Comparison of ENCODE assay signal across 21 cellular contexts in genomic region chr14:86501611-86502010, GRCh38.
DNase-seq lines count a peak whose midpoint lies in the region; ATAC-seq and TF ChIP-seq lines count a peak whose summit lies in the region.
"Had no signal": no experiment of that assay in that cellular context is flagged by ENCODE, and none has a peak within 500 bp of the region (broad histone marks: within the 10 kb centered on the region; RNA-seq: fewer than 3 reads in every experiment).

No MANE protein-coding gene starts in this region.

- H3K36me3 Mint-ChIP-seq in CD4-positive, alpha-beta T cell (ENCODE audit: low read depth) = no peaks in the 10 kb centered on the region
- peaks cover 1% of the 10 kb centered on the region for H3K36me3 Mint-ChIP-seq in central memory CD8-positive, alpha-beta T cell (ENCODE audit: insufficient read depth)
- H3K36me3 Mint-ChIP-seq: activated naive CD4-positive, alpha-beta T cell treated with anti-CD3 and anti-CD28 coated beads, Interleukin-2, amount 10 ng/mL, durations not matched to agents 7 days and 5 days; CD14-positive monocyte had no signal

- H3K79me2 ChIP-seq in KMS-11 (ENCODE audit: insufficient read depth, low read depth) (no peaks in the 10 kb centered on the region), OCI-LY1 (ENCODE audit: insufficient read depth, low read length) (no peaks in the 10 kb centered on the region)

- H3K4me3 ChIP-seq in KMS-11 (IDR thresholded peaks at IDR 0.05; ENCODE audit: insufficient read depth, low read depth, low read length) (no peak overlapping the region), OCI-LY1 (ENCODE audit: low read depth, low read length, poor library complexity, severe bottlenecking) (no peak overlapping the region)
- H3K4me3 ChIP-seq: left lung, prostate gland had no signal

- in situ Hi-C loops in ACHN (cut with HindIII; ENCODE audit: low pct_ligation_motif_present, low pct_unique_long_range_greater_than_20kb, low sequenced_read_pairs) = no loop called here

- H3K27me3 Mint-ChIP-seq in CD4-positive, alpha-beta T cell = no peaks in the 10 kb centered on the region
- H3K27me3 Mint-ChIP-seq in central memory CD8-positive, alpha-beta T cell = no peaks in the 10 kb centered on the region
- H3K27me3 Mint-ChIP-seq: activated CD4-positive, alpha-beta memory T cell treated with anti-CD3 and anti-CD28 coated beads, Interleukin-2, amount 10 ng/mL, durations not matched to agents 7 days and 5 days; activated naive CD4-positive, alpha-beta T cell treated with anti-CD3 and anti-CD28 coated beads, Interleukin-2, amount 10 ng/mL, durations not matched to agents 7 days and 5 days; activated T-cell treated with anti-CD3 and anti-CD28 coated beads, Interleukin-2, amount 50 U/mL, for 24 hours had no signal

- no peaks in the 10 kb centered on the region; the same call in 1 of the 2 replicates for H3K9me2 ChIP-seq in OCI-LY1 (ENCODE audit: low read depth, low read length)

- POLR2A ChIA-PET in CD4-positive, alpha-beta T cell (lab: Charles Lee) = no interaction called here

- H3K4me1 Mint-ChIP-seq in CD4-positive, alpha-beta T cell (ENCODE audit: low read depth) = peaks cover 22% of the 10 kb centered on the region
- H3K4me1 Mint-ChIP-seq in central memory CD8-positive, alpha-beta T cell = no peaks in the 10 kb centered on the region
- H3K4me1 Mint-ChIP-seq: neural crest cell had no signal

- no peaks in the 10 kb centered on the region for H4K20me1 ChIP-seq in KMS-11 (ENCODE audit: insufficient read depth)
- H4K20me1 ChIP-seq in OCI-LY1 (ENCODE audit: insufficient read depth, low read length) = no peaks in the 10 kb centered on the region

- H3K27ac Mint-ChIP-seq in CD4-positive, alpha-beta T cell = no peak overlapping the region
- H3K27ac Mint-ChIP-seq in central memory CD8-positive, alpha-beta T cell (ENCODE audit: low read depth) = no peak overlapping the region
- H3K27ac Mint-ChIP-seq: activated CD4-positive, alpha-beta memory T cell treated with anti-CD3 and anti-CD28 coated beads, Interleukin-2, amount 10 ng/mL, durations not matched to agents 7 days and 5 days; activated naive CD4-positive, alpha-beta T cell treated with anti-CD3 and anti-CD28 coated beads, Interleukin-2, amount 10 ng/mL, durations not matched to agents 7 days and 5 days; activated T-cell treated with anti-CD3 and anti-CD28 coated beads, Interleukin-2, amount 50 U/mL, for 24 hours; CD14-positive monocyte had no signal

- peak; percentile 29 for ATAC-seq in CD4-positive, alpha-beta T cell (ENCODE audit: poor library complexity)
- ATAC-seq in central memory CD8-positive, alpha-beta T cell (replicated peaks; ENCODE audit: extremely low read depth, poor library complexity, severe bottlenecking) = peak; percentile 24
- no peak for ATAC-seq in HG03378 (IDR thresholded peaks at IDR 0.05; ENCODE audit: unreplicated experiment)
- ATAC-seq in HG03139 (IDR thresholded peaks at IDR 0.05; ENCODE audit: unreplicated experiment) = no peak
- ATAC-seq: left lung had no signal

- no peaks in the 10 kb centered on the region for H3K9me3 ChIP-seq in CD4-positive, alpha-beta T cell (ENCODE audit: control insufficient read depth, low read length)
- no peaks in the 10 kb centered on the region for H3K9me3 ChIP-seq in OCI-LY1 (ENCODE audit: low read length)
- H3K9me3 ChIP-seq: prostate gland had no signal

- no peak for DNase-seq in CD4-positive, alpha-beta T cell
- no peak for DNase-seq in central memory CD8-positive, alpha-beta T cell (ENCODE audit: low spot score in 2 of 2)
- no peak for DNase-seq in effector CD8-positive, alpha-beta T cell (lab: John Stamatoyannopoulos, UW)
- DNase-seq in ACHN = no peak
- DNase-seq: activated CD4-positive, alpha-beta memory T cell treated with anti-CD3 and anti-CD28 coated beads, Interleukin-2, amount 10 ng/mL, durations not matched to agents 7 days and 5 days; activated naive CD4-positive, alpha-beta T cell treated with anti-CD3 and anti-CD28 coated beads, Interleukin-2, amount 10 ng/mL, durations not matched to agents 7 days and 5 days; activated T-cell treated with anti-CD3 and anti-CD28 coated beads, Interleukin-2, amount 50 U/mL, for 24 hours; anterior cingulate cortex; DMS53; left lung; midbrain; NCI-H146; stimulated activated CD4-positive, alpha-beta T cell treated with anti-CD3 and anti-CD28 coated beads, Interleukin-4, amount 100 ng/mL, for 24 hours; WERI-Rb-1 had no signal

- no peak overlapping the region for H3K4me3 Mint-ChIP-seq in CD4-positive, alpha-beta T cell
- no peak overlapping the region for H3K4me3 Mint-ChIP-seq in central memory CD8-positive, alpha-beta T cell
- H3K4me3 Mint-ChIP-seq: activated CD4-positive, alpha-beta memory T cell treated with anti-CD3 and anti-CD28 coated beads, Interleukin-2, amount 10 ng/mL, durations not matched to agents 7 days and 5 days; activated naive CD4-positive, alpha-beta T cell treated with anti-CD3 and anti-CD28 coated beads, Interleukin-2, amount 10 ng/mL, durations not matched to agents 7 days and 5 days; activated T-cell treated with anti-CD3 and anti-CD28 coated beads, Interleukin-2, amount 50 U/mL, for 24 hours; CD14-positive monocyte; neural crest cell had no signal

- peaks cover 2% of the 10 kb centered on the region for H3K9me3 Mint-ChIP-seq in CD4-positive, alpha-beta T cell
- H3K9me3 Mint-ChIP-seq in central memory CD8-positive, alpha-beta T cell = peaks cover 22% of the 10 kb centered on the region
- H3K9me3 Mint-ChIP-seq: activated naive CD4-positive, alpha-beta T cell treated with anti-CD3 and anti-CD28 coated beads, Interleukin-2, amount 10 ng/mL, durations not matched to agents 7 days and 5 days; activated T-cell treated with anti-CD3 and anti-CD28 coated beads, Interleukin-2, amount 50 U/mL, for 24 hours; neural crest cell had no signal

- no peak for TF ChIP-seq CTCF in CD4-positive, alpha-beta T cell (IDR thresholded peaks at IDR 0.05)
- TF ChIP-seq CTCF in KMS-11 (conservative IDR thresholded peaks at IDR 0.05; ENCODE audit: low read depth, low read length) (no peak), OCI-LY1 (IDR thresholded peaks at IDR 0.05; ENCODE audit: low read length) (no peak)

- intact Hi-C loops in CD4-positive, alpha-beta T cell (cut with DNase I, micrococcal nuclease) = no loop called here

- H3K4me1 ChIP-seq in KMS-11 (ENCODE audit: low read depth, poor library complexity, severe bottlenecking) (peaks cover 11% of the 10 kb centered on the region), OCI-LY1 (ENCODE audit: insufficient read depth, low read length, severe bottlenecking) (no peaks in the 10 kb centered on the region)
- H3K4me1 ChIP-seq: left lung, prostate gland had no signal

- peak overlapping the region; percentile 25 for H3K4me2 ChIP-seq in KMS-11
- H3K4me2 ChIP-seq in OCI-LY1 (ENCODE audit: low read length) = no peak overlapping the region

- CTCF ChIA-PET in CD4-positive, alpha-beta T cell (lab: Charles Lee) = no interaction called here

- no peak overlapping the region for H3K27ac ChIP-seq in CD4-positive, alpha-beta T cell (ENCODE audit: low read depth, low read length)
- H3K27ac ChIP-seq in KMS-11 (no peak overlapping the region), OCI-LY1 (ENCODE audit: low read depth, low read length, poor library complexity, severe bottlenecking) (no peak overlapping the region)
- H3K27ac ChIP-seq: left lung, prostate gland, WERI-Rb-1 had no signal

- no peak overlapping the region for H2AFZ ChIP-seq in KMS-11 (ENCODE audit: low read depth)
- H2AFZ ChIP-seq in OCI-LY1 (ENCODE audit: low read length) = 0 out of 2 replicates have a peak overlapping the region, but pooled peaks have one; percentile 63

- no peaks in the 10 kb centered on the region for H3K27me3 ChIP-seq in CD4-positive, alpha-beta T cell (ENCODE audit: control insufficient read depth, insufficient read depth, low read length)
- H3K27me3 ChIP-seq in KMS-11 (ENCODE audit: insufficient read depth, low read depth) (no peaks in the 10 kb centered on the region), OCI-LY1 (ENCODE audit: insufficient read depth, low read length) (no peaks in the 10 kb centered on the region)
- H3K27me3 ChIP-seq: left lung had no signal

- H3F3A ChIP-seq in OCI-LY1 (ENCODE audit: insufficient read depth, low read length) = no peaks in the 10 kb centered on the region

- H3K36me3 ChIP-seq in KMS-11 (ENCODE audit: insufficient read depth) (no peaks in the 10 kb centered on the region), OCI-LY1 (ENCODE audit: insufficient read depth, low read length) (no peaks in the 10 kb centered on the region)
- H3K36me3 ChIP-seq: left lung, prostate gland, WERI-Rb-1 had no signal

- H3K9ac ChIP-seq in KMS-11 (no peak overlapping the region), OCI-LY1 (ENCODE audit: low read length) (no peak overlapping the region)

Comparison
In these comparisons a context has a peak if more than half of its experiments do, and no peak if none do; other contexts are left out.
1. ATAC-seq: peak in CD4-positive, alpha-beta T cell (single experiment) and central memory CD8-positive, alpha-beta T cell (single experiment); none in HG03378 (single experiment) and HG03139 (single experiment).